2 cellular contexts compared by ENCODE assay signal in the genomic region with DNA sequence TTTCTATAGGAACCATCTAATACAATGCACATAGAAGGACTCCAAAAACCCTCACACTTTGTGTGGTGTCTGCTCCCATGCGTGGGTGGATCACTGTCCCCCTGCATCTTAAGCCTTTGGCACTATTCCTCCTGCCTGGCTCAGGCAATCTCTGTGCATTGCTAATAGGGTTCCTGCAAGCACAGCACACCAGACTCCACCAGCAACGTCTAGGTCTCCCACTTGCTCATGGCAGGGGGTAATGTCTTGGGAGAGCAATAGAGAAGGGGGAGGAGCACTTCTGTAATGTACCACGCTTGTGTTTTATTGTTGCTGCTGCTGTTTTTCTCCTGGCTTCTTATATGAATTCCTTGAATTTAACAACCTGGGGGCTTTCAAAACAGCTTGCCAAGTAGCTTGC.
TF ChIP-seq lines count a peak whose summit lies in the region.

No MANE protein-coding gene starts in this region.

TF ChIP-seq in GM23338, 12 proteins besides CTCF, POLR2A, EP300 and RAD21 (continued from another document):
- TF ChIP-seq REST (IDR thresholded peaks at IDR 0.05; ENCODE audit: unreplicated experiment) (no peak), ZNF462 (CRISPR knock-in tag; IDR thresholded peaks at IDR 0.05) (no peak), ZNF114 (CRISPR knock-in tag; IDR thresholded peaks at IDR 0.05) (no peak), ZNF331 (CRISPR knock-in tag; IDR thresholded peaks at IDR 0.05; ENCODE audit: low read depth) (no peak), CREB1 (CRISPR knock-in tag; IDR thresholded peaks at IDR 0.05; ENCODE audit: low read depth) (no peak)
- TF ChIP-seq, protein P1, sequence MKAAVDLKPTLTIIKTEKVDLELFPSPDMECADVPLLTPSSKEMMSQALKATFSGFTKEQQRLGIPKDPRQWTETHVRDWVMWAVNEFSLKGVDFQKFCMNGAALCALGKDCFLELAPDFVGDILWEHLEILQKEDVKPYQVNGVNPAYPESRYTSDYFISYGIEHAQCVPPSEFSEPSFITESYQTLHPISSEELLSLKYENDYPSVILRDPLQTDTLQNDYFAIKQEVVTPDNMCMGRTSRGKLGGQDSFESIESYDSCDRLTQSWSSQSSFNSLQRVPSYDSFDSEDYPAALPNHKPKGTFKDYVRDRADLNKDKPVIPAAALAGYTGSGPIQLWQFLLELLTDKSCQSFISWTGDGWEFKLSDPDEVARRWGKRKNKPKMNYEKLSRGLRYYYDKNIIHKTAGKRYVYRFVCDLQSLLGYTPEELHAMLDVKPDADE (IDR thresholded peaks at IDR 0.05): no peak

TF ChIP-seq in neural cell, 6 proteins besides CTCF, POLR2A, EP300 and RAD21 (continued from another document):
- TF ChIP-seq EZH2 (IDR thresholded peaks at IDR 0.05; ENCODE audit: borderline replicate concordance, insufficient read depth, low read length, poor library complexity, severe bottlenecking): no peak
- TF ChIP-seq SMC3 (conservative IDR thresholded peaks at IDR 0.05; ENCODE audit: poor library complexity): no peak
